Comparison of ENCODE assay signal across 8 cellular contexts in genomic region chrX:66030505-66031317, GRCh38. TPM values are rescaled to one million over a fixed set of nuclear protein-coding genes. Genes with fewer than 3 reads are reported as not detected.
DNase-seq lines count a peak whose midpoint lies in the region; ATAC-seq and TF ChIP-seq lines count a peak whose summit lies in the region.

No MANE protein-coding gene starts in this region.

- peak; percentile 15 for DNase-seq in AG20443 (ENCODE audit: low spot score)
- DNase-seq in GM13976 (ENCODE audit: low spot score): no peak
- DNase-seq in activated CD8-positive, alpha-beta T cell treated with anti-CD3 and anti-CD28 coated beads for 36 hours: peak; percentile 53
- DNase-seq in kidney tubule cell (ENCODE audit: low spot score): peak; percentile 34
- no peak for DNase-seq in C1 segment of cervical spinal cord (lab: John Stamatoyannopoulos, UW)
- DNase-seq in pons (ENCODE audit: low spot score): no peak
- DNase-seq in ovary: no peak

- POLR2A ChIA-PET in activated CD8-positive, alpha-beta T cell treated with anti-CD3 and anti-CD28 coated beads for 36 hours (lab: Charles Lee): no interaction called here

- no peaks in the 10 kb centered on the region for H3K36me3 Mint-ChIP-seq in activated CD8-positive, alpha-beta T cell treated with anti-CD3 and anti-CD28 coated beads for 36 hours (ENCODE audit: low read depth)

- H3K27ac Mint-ChIP-seq in activated CD8-positive, alpha-beta T cell treated with anti-CD3 and anti-CD28 coated beads for 36 hours: no peak overlapping the region

- in situ Hi-C loops in GM13976 (cut with MboI; ENCODE audit: low sequenced_read_pairs, unreplicated experiment): no loop called here

- peak; percentile 87 for ATAC-seq in HG03378 (IDR thresholded peaks at IDR 0.05; ENCODE audit: unreplicated experiment)
- peak; percentile 89 for ATAC-seq in activated CD8-positive, alpha-beta T cell treated with anti-CD3 and anti-CD28 coated beads for 36 hours

- H3K4me3 Mint-ChIP-seq in activated CD8-positive, alpha-beta T cell treated with anti-CD3 and anti-CD28 coated beads for 36 hours: no peak overlapping the region

- CTCF ChIA-PET in activated CD8-positive, alpha-beta T cell treated with anti-CD3 and anti-CD28 coated beads for 36 hours (lab: Charles Lee): interaction anchor here (0.7 to 2.4 kb wide), 12 partner anchors 10 to 280 kb away, joined by 3 to 13 read pairs (median 4); no protein-coding TSS in a partner anchor

- WGBS in ovary, 3 donors: 28 to 30% (median 29%) methylated on average over 7 of the region's 7 CpGs

- H3K36me3 ChIP-seq in ovary: no peaks in the 10 kb centered on the region

- no peaks in the 10 kb centered on the region for H3K27me3 Mint-ChIP-seq in activated CD8-positive, alpha-beta T cell treated with anti-CD3 and anti-CD28 coated beads for 36 hours

- no peaks in the 10 kb centered on the region for H3K27me3 ChIP-seq in ovary

- H3K9me3 Mint-ChIP-seq in activated CD8-positive, alpha-beta T cell treated with anti-CD3 and anti-CD28 coated beads for 36 hours: no peaks in the 10 kb centered on the region

- H3K27ac ChIP-seq in ovary: no peak overlapping the region

- H3K4me1 ChIP-seq in ovary (ENCODE audit: insufficient read depth): no peaks in the 10 kb centered on the region

- no peak overlapping the region for H3K4me3 ChIP-seq in ovary

- intact Hi-C loops in activated CD8-positive, alpha-beta T cell treated with anti-CD3 and anti-CD28 coated beads for 36 hours (cut with micrococcal nuclease): loop anchor here (5.0 kb wide), 1 partner anchor 87 kb away; no protein-coding TSS in a partner anchor
- intact Hi-C loops in ovary (cut with DNase I): no loop called here

- peaks cover 6% of the 10 kb centered on the region for H3K4me1 Mint-ChIP-seq in activated CD8-positive, alpha-beta T cell treated with anti-CD3 and anti-CD28 coated beads for 36 hours (ENCODE audit: low read depth)

- peak; percentile 67 for TF ChIP-seq CTCF in GM13976 (IDR thresholded peaks at IDR 0.05; ENCODE audit: borderline replicate concordance, control extremely low read depth, extremely low read depth, insufficient read depth, missing control alignments)
- peak; percentile 62 for TF ChIP-seq CTCF in activated CD8-positive, alpha-beta T cell treated with anti-CD3 and anti-CD28 coated beads for 36 hours (IDR thresholded peaks at IDR 0.05)
- no peak for TF ChIP-seq CTCF in ovary (IDR thresholded peaks at IDR 0.05)

- TF ChIP-seq EP300 in ovary (IDR thresholded peaks at IDR 0.05): no peak

- no peaks in the 10 kb centered on the region for H3K9me3 ChIP-seq in ovary

- TF ChIP-seq POLR2A in ovary (IDR thresholded peaks at IDR 0.05): no peak

RNA-seq across cellular contexts. Expression of gene VSIG4, which starts 9.2 kb away (rescaled TPM):
- under 1 TPM in 1 of 2 experiments, not detected in 1; 0.23 TPM for total RNA-seq in activated CD8-positive, alpha-beta T cell treated with anti-CD3 and anti-CD28 coated beads for 36 hours
- total RNA-seq in ovary: 10 to 100 TPM in 6 of 7 donors, 1 to 10 TPM in 1; 4.4 to 50.5 (median 30.3) TPM
- 10 to 100 TPM; 19.4 to 92.5 TPM for polyA plus RNA-seq in ovary

Comparison
In these comparisons a context has a peak if more than half of its experiments do, and no peak if none do; other contexts are left out.
1. DNase-seq: peak in AG20443 (single experiment), activated CD8-positive, alpha-beta T cell treated with anti-CD3 and anti-CD28 coated beads for 36 hours (single experiment) and kidney tubule cell (single experiment); none in GM13976 (single experiment), C1 segment of cervical spinal cord (0 of 14), pons (single experiment) and ovary (0 of 5).
2. CTCF ChIP-seq: peak in GM13976 (single experiment) and activated CD8-positive, alpha-beta T cell treated with anti-CD3 and anti-CD28 coated beads for 36 hours (single experiment); none in ovary (0 of 3).
3. RNA of gene VSIG4, which starts 9.2 kb away (total RNA-seq): 4.4 to 50.5 TPM in ovary; 0.23 TPM in activated CD8-positive, alpha-beta T cell treated with anti-CD3 and anti-CD28 coated beads for 36 hours; every median in the first group is over 4 times any median in the second.